Comparison of ENCODE assay signal across 21 cellular contexts in genomic region chr12:62469704-62470103, GRCh38. TPM values are rescaled to one million over a fixed set of nuclear protein-coding genes. Genes with fewer than 3 reads are reported as not detected.
DNase-seq lines count a peak whose midpoint lies in the region; ATAC-seq, FAIRE-seq and TF ChIP-seq lines count a peak whose summit lies in the region.
"Had no signal": no experiment of that assay in that cellular context is flagged by ENCODE, and none has a peak within 500 bp of the region (broad histone marks: within the 10 kb centered on the region; RNA-seq: fewer than 3 reads in every experiment).

No MANE protein-coding gene starts in this region.

- intact Hi-C loops in HepG2 (cut with micrococcal nuclease; ENCODE audit: unreplicated experiment): loop anchor here (5.0 kb wide), 1 partner anchor 207 kb away; the partner anchor contains the start of gene USP15
- intact Hi-C loops in right lobe of liver (cut with DNase I): no loop called here

- no TSS peak for BruUV-seq in HepG2 (replicated peaks; lab: Mats Ljungman, UMichigan)

- H3K4me3 Mint-ChIP-seq in stimulated activated effector memory CD8-positive, alpha-beta T cell treated with anti-CD3 and anti-CD28 coated beads, Interleukin-12 subunit alpha, Interleukin-12 subunit beta, amount 100 ng/mL, for 72 hours: peak overlapping the region; percentile 84

- H2AFZ ChIP-seq in HepG2 (ENCODE audit: low read length): no peak overlapping the region
- no peak overlapping the region for H2AFZ ChIP-seq in OCI-LY1 (ENCODE audit: low read length)

- CTCF ChIA-PET in HepG2 (lab: Yijun Ruan, JAX; ENCODE audit: low intra/inter-chr PET ratio, low total read pairs): no interaction called here

- peaks cover 26% of the 10 kb centered on the region for H3K4me1 Mint-ChIP-seq in stimulated activated effector memory CD8-positive, alpha-beta T cell treated with anti-CD3 and anti-CD28 coated beads, Interleukin-12 subunit alpha, Interleukin-12 subunit beta, amount 100 ng/mL, for 72 hours

- H3K9me3 Mint-ChIP-seq in stimulated activated effector memory CD8-positive, alpha-beta T cell treated with anti-CD3 and anti-CD28 coated beads, Interleukin-12 subunit alpha, Interleukin-12 subunit beta, amount 100 ng/mL, for 72 hours: no peaks in the 10 kb centered on the region

- H3K4me3 ChIP-seq in HepG2 (replicated peaks in 1 of 3; ENCODE audit: insufficient read depth in 1 of 3, low read depth in 2 of 3, low read length in 3 of 3) (peak overlapping the region in 1 of 3 experiments; percentile 81; a peak in 2 of 6 replicates), right lobe of liver (no peak overlapping the region), OCI-LY1 (ENCODE audit: low read depth, low read length, poor library complexity, severe bottlenecking) (peak overlapping the region; percentile 91), coronary artery (peak overlapping the region; percentile 87)
- H3K4me3 ChIP-seq: lung, SJSA1, testis had no signal

- no peak for DNase-seq in HepG2 (ENCODE audit: low spot score)
- no peak for DNase-seq in right lobe of liver
- DNase-seq in coronary artery (ENCODE audit: low spot score): no peak
- no peak for DNase-seq in stimulated activated effector memory CD8-positive, alpha-beta T cell treated with anti-CD3 and anti-CD28 coated beads, Interleukin-12 subunit alpha, Interleukin-12 subunit beta, amount 100 ng/mL, for 72 hours (ENCODE audit: low spot score in 2 of 2)
- DNase-seq in ureter (ENCODE audit: low spot score): no peak
- DNase-seq in amniotic stem cell (lab: John Stamatoyannopoulos, UW): no peak
- DNase-seq: activated CD8-positive, alpha-beta memory T cell treated with anti-CD3 and anti-CD28 coated beads for 24 hours; activated gamma-delta T cell treated with Interleukin-2 at 50 U/mL for 16 hours; brain microvascular endothelial cell; DMS 273 treated with DMSO at 0.1 percent for 48 hours; esophagus squamous epithelium; glutamatergic neuron; NCI-H2081; NCI-H510A treated with DMSO at 0.1 percent for 48 hours; testis had no signal

- no peak for ATAC-seq in HepG2
- ATAC-seq in right lobe of liver: no peak
- ATAC-seq in stimulated activated effector memory CD8-positive, alpha-beta T cell treated with anti-CD3 and anti-CD28 coated beads, Interleukin-12 subunit alpha, Interleukin-12 subunit beta, amount 100 ng/mL, for 72 hours: no peak
- ATAC-seq in GM21619 (IDR thresholded peaks at IDR 0.05; ENCODE audit: unreplicated experiment): no peak
- ATAC-seq: sciatic nerve had no signal

- FAIRE-seq in HepG2 (lab: Jason Lieb, UNC): no peak
- FAIRE-seq: TTC549 had no signal

- 100% methylated on average over 2 of the region's 2 CpGs for WGBS in HepG2 (ENCODE audit: low lambda C conversion rate)
- WGBS in right lobe of liver (ENCODE audit: insufficient coverage, low coverage, low lambda C conversion rate, missing lambda C conversion rate): 84% methylated on average over 2 of the region's 2 CpGs

- H4K20me1 ChIP-seq in HepG2 (ENCODE audit: insufficient read depth, low read length) (peaks cover 4% of the 10 kb centered on the region; the same call in 1 of the 2 replicates), OCI-LY1 (ENCODE audit: insufficient read depth, low read length) (no peaks in the 10 kb centered on the region)

- TF ChIP-seq RAD21 in HepG2 (CRISPR knock-in tag; IDR thresholded peaks at IDR 0.05): no peak

- in situ Hi-C loops in HepG2 (cut with HindIII; ENCODE audit: extremely low pct_ligation_motif_present, low pct_unique_long_range_greater_than_20kb): no loop called here

- H3K79me2 ChIP-seq in HepG2 (ENCODE audit: insufficient read depth, low read length) (peaks cover 59% of the 10 kb centered on the region), OCI-LY1 (ENCODE audit: insufficient read depth, low read length) (peaks cover 39% of the 10 kb centered on the region)

- no peaks in the 10 kb centered on the region for H3F3A ChIP-seq in OCI-LY1 (ENCODE audit: insufficient read depth, low read length)

- TF ChIP-seq POLR2A in HepG2 (IDR thresholded peaks at IDR 0.05; ENCODE audit: insufficient read depth in 1 of 2, low read depth in 2 of 2, low read length in 2 of 2): no peak
- TF ChIP-seq POLR2A in right lobe of liver (IDR thresholded peaks at IDR 0.05): no peak

- H3K4me1 ChIP-seq in HepG2 (ENCODE audit: insufficient read depth, low read length) (peaks cover 19% of the 10 kb centered on the region), right lobe of liver (peaks cover 0 to 33% (median 5%) of the 10 kb centered on the region in 4 donors), OCI-LY1 (ENCODE audit: insufficient read depth, low read length, severe bottlenecking) (peaks cover 28% of the 10 kb centered on the region)
- H3K4me1 ChIP-seq: SJSA1 had no signal

- POLR2A ChIA-PET in HepG2 (lab: Yijun Ruan, JAX): no interaction called here

- H3K27me3 ChIP-seq in HepG2 (ENCODE audit: control insufficient read depth in 1 of 2, insufficient read depth in 2 of 2, low read length in 2 of 2) (no peaks in the 10 kb centered on the region; a peak in 1 of 5 replicates), right lobe of liver (no peaks in the 10 kb centered on the region), OCI-LY1 (ENCODE audit: insufficient read depth, low read length) (no peaks in the 10 kb centered on the region)
- H3K27me3 ChIP-seq: brain microvascular endothelial cell, esophagus squamous epithelium, SJSA1, testis had no signal

- H3K36me3 ChIP-seq in HepG2 (replicated peaks in 1 of 2; ENCODE audit: control insufficient read depth in 1 of 2, insufficient read depth in 2 of 2, low read length in 2 of 2) (peaks cover 0 to 10% of the 10 kb centered on the region in 2 experiments; a peak in 1 of 5 replicates), right lobe of liver (no peaks in the 10 kb centered on the region), OCI-LY1 (ENCODE audit: insufficient read depth, low read length) (peaks cover 9% of the 10 kb centered on the region; the same call in 1 of the 2 replicates)
- H3K36me3 ChIP-seq: brain microvascular endothelial cell had no signal

- H3K9me3 ChIP-seq in HepG2 (ENCODE audit: low read length) (no peaks in the 10 kb centered on the region), right lobe of liver (no peaks in the 10 kb centered on the region), OCI-LY1 (ENCODE audit: low read length) (no peaks in the 10 kb centered on the region)
- H3K9me3 ChIP-seq: esophagus squamous epithelium, SJSA1, testis had no signal

- peaks cover 22% of the 10 kb centered on the region for H3K36me3 Mint-ChIP-seq in stimulated activated effector memory CD8-positive, alpha-beta T cell treated with anti-CD3 and anti-CD28 coated beads, Interleukin-12 subunit alpha, Interleukin-12 subunit beta, amount 100 ng/mL, for 72 hours

- H3K4me2 ChIP-seq in HepG2 (ENCODE audit: low read depth, low read length) (peak overlapping the region; percentile 81; the same call in 1 of the 2 replicates), OCI-LY1 (ENCODE audit: low read length) (peak overlapping the region; percentile 100; the same call in 1 of the 2 replicates)

- TF ChIP-seq EP300 in HepG2 (IDR thresholded peaks at IDR 0.05; ENCODE audit: low read depth in 2 of 2, low read length in 2 of 2) (no peak), HepG2 (CRISPR knock-in tag; IDR thresholded peaks at IDR 0.05; ENCODE audit: borderline replicate concordance) (no peak)

- no peak overlapping the region for H3K27ac ChIP-seq in HepG2 (ENCODE audit: extremely low read length, insufficient read depth, low read length)
- H3K27ac ChIP-seq in right lobe of liver: no peak overlapping the region
- no peak overlapping the region for H3K27ac ChIP-seq in OCI-LY1 (ENCODE audit: low read depth, low read length, poor library complexity, severe bottlenecking)
- no peak overlapping the region for H3K27ac ChIP-seq in coronary artery
- H3K27ac ChIP-seq: brain microvascular endothelial cell, esophagus squamous epithelium, SJSA1, testis had no signal

- H3K27ac Mint-ChIP-seq in stimulated activated effector memory CD8-positive, alpha-beta T cell treated with anti-CD3 and anti-CD28 coated beads, Interleukin-12 subunit alpha, Interleukin-12 subunit beta, amount 100 ng/mL, for 72 hours: no peak overlapping the region

- TF ChIP-seq CTCF in HepG2 (CRISPR knock-in tag; IDR thresholded peaks at IDR 0.05): no peak
- no peak for TF ChIP-seq CTCF in right lobe of liver (IDR thresholded peaks at IDR 0.05)
- TF ChIP-seq CTCF in OCI-LY1 (IDR thresholded peaks at IDR 0.05; ENCODE audit: low read length): no peak
- no peak for TF ChIP-seq CTCF in coronary artery (IDR thresholded peaks at IDR 0.05)

- no peaks in the 10 kb centered on the region for H3K9me2 ChIP-seq in OCI-LY1 (ENCODE audit: low read depth, low read length)

- no peak overlapping the region for H3K9ac ChIP-seq in HepG2 (ENCODE audit: insufficient read depth, low read depth, low read length)
- H3K9ac ChIP-seq in OCI-LY1 (ENCODE audit: low read length): no peak overlapping the region

TF ChIP-seq in HepG2, 621 proteins besides CTCF, POLR2A, EP300 and RAD21 (continues in another document):
- TF ChIP-seq PCBP2 (optimal IDR thresholded peaks at IDR 0.05; ENCODE audit: low read depth, low read length, poor library complexity, severe bottlenecking) (no peak), ADNP (CRISPR knock-in tag; IDR thresholded peaks at IDR 0.05) (no peak)

RNA-seq across cellular contexts. Expression of gene MON2, which starts 3.1 kb away (rescaled TPM):
- 24.8 and 34.0 TPM in 2 replicates for total RNA-seq in HepG2 (2016; rRNA removed; fragmentation: Illumina TruSeq; extraction: Trizol)
- 3.0 and 4.5 TPM in 2 replicates for total RNA-seq in HepG2 (2016; cell fraction: cytosol; rRNA removed; fragmentation: Illumina TruSeq; extraction: Trizol; ENCODE audit: low read depth)
- total RNA-seq in HepG2 (2016; cell fraction: insoluble cytoplasmic fraction; rRNA removed; fragmentation: Illumina TruSeq; extraction: Trizol): 24.5 and 34.0 TPM in 2 replicates
- 5.0 and 5.5 TPM in 2 replicates for total RNA-seq in HepG2 (2016; cell fraction: membrane; rRNA removed; fragmentation: Illumina TruSeq; extraction: Trizol)
- 54.8 and 57.7 TPM in 2 replicates for total RNA-seq in HepG2 (2016; cell fraction: nucleus; rRNA removed; fragmentation: Illumina TruSeq; extraction: Trizol)
- polyA plus RNA-seq in HepG2 (2011; rRNA removed): 8.7 and 10.5 TPM in 2 replicates
- 2.0 and 4.2 TPM in 2 replicates for polyA plus RNA-seq in HepG2 (2011; cell fraction: cytosol; rRNA removed)
- 18.1 and 25.5 TPM in 2 replicates for polyA plus RNA-seq in HepG2 (2011; cell fraction: nucleus; rRNA removed)
- polyA plus RNA-seq in HepG2 (2012): 11.7 and 15.4 TPM in 2 replicates
- polyA plus RNA-seq in HepG2 (2016; cell fraction: cytosol; fragmentation: Illumina TruSeq; extraction: Trizol; ENCODE audit: low read depth): 0.35 and 0.85 TPM in 2 replicates
- polyA plus RNA-seq in HepG2 (2016; cell fraction: insoluble cytoplasmic fraction; fragmentation: Illumina TruSeq; extraction: Trizol; ENCODE audit: low read depth): 18.1 and 20.8 TPM in 2 replicates
- 0.91 and 1.5 TPM in 2 replicates for polyA plus RNA-seq in HepG2 (2016; cell fraction: membrane; fragmentation: Illumina TruSeq; extraction: Trizol; ENCODE audit: low read depth)
- 61.9 and 62.6 TPM in 2 replicates for polyA plus RNA-seq in HepG2 (2016; cell fraction: nucleus; fragmentation: Illumina TruSeq; extraction: Trizol; ENCODE audit: insufficient read depth, low read depth)
- polyA minus RNA-seq in HepG2 (2011; rRNA and poly(A)+ RNA removed; ENCODE audit: low replicate concordance): 13.6 and 14.8 TPM in 2 replicates
- polyA minus RNA-seq in HepG2 (2011; cell fraction: cytosol; rRNA and poly(A)+ RNA removed): 9.7 and 12.8 TPM in 2 replicates
- 98.0 and 102 TPM in 2 replicates for polyA minus RNA-seq in HepG2 (2011; cell fraction: nucleus; rRNA and poly(A)+ RNA removed)
- 10 to 100 TPM; 26.6 to 37.4 (median 30.5) TPM for total RNA-seq in right lobe of liver
- total RNA-seq in ureter: 96.9 TPM

Comparison
In these comparisons a context has a peak if more than half of its experiments do, and no peak if none do; other contexts are left out.
1. H3K4me3 ChIP-seq: peak in OCI-LY1 (single experiment) and coronary artery (single experiment); none in right lobe of liver (0 of 3).